11 cellular contexts compared by ENCODE assay signal in the genomic region with DNA sequence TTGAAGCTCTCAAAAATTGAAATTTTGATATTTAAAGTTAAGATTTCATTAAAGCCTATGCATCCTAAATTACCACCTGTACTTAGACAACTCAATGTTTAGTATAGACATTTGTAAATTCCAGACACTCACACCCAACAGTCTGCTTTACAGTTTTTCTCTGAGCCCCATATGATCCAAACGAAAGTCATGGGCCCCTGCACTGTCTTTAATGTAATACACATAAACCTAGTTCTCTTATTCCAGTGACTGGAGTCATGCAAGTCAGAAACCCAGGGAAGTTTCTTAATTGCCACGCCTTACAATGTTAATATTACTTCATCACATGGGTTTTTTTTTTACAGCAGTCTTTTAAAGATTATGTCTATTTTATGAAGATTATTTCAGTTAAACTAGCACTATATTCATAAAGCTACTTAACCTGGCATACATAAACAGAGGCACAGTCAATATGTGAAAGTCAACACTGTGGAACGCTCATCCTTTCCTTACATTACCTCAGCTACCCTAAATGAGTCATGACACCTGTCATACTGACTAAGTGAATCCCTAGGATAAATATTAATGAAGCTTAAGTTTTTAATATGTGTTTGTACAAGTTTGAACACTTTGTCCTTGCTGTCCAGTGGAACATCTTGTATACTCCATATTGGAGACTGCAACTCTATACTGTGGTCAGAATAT.
A peak's percentile ranks its signal among the peaks of the same experiment; 100 is the strongest.
DNase-seq lines count a peak whose midpoint lies in the region; ATAC-seq, FAIRE-seq and TF ChIP-seq lines count a peak whose summit lies in the region.
"Had no signal": no experiment of that assay in that cellular context is flagged by ENCODE, and none has a peak within 500 bp of the region (broad histone marks: within the 10 kb centered on the region; RNA-seq: fewer than 3 reads in every experiment).

No MANE protein-coding gene starts in this region.

- TF ChIP-seq CTCF in GM20000 (IDR thresholded peaks at IDR 0.05; ENCODE audit: extremely low read depth, missing control alignments) = no peak
- no peak for TF ChIP-seq CTCF in natural killer cell (IDR thresholded peaks at IDR 0.05)

- H3K4me3 Mint-ChIP-seq in natural killer cell = no peak overlapping the region

- H3K36me3 Mint-ChIP-seq in natural killer cell = no peaks in the 10 kb centered on the region

- H3K27ac ChIP-seq in epithelial cell of prostate = peak overlapping the region; percentile 84

- H3K27me3 Mint-ChIP-seq in natural killer cell (ENCODE audit: low read depth in 2 of 2) = peaks cover 11 to 31% of the 10 kb centered on the region in 2 donors

- peaks cover 0 to 2% of the 10 kb centered on the region in 2 donors for H3K9me3 Mint-ChIP-seq in natural killer cell

- no peaks in the 10 kb centered on the region for H3K4me1 Mint-ChIP-seq in natural killer cell

- ATAC-seq in GM21515 (IDR thresholded peaks at IDR 0.05; ENCODE audit: unreplicated experiment) = peak; percentile 67
- peak; percentile 79 for ATAC-seq in HG03196 (IDR thresholded peaks at IDR 0.05; ENCODE audit: unreplicated experiment)
- no peak for ATAC-seq in natural killer cell

- DNase-seq in GM18507 (ENCODE audit: extremely low spot score, insufficient read length, low read depth) (no peak), epithelial cell of prostate (ENCODE audit: low read depth, low spot score) (peak; percentile 76), GM20000 (ENCODE audit: low spot score) (no peak), natural killer cell (no peak), NCI-H446 treated with DMSO at 0.1 percent for 48 hours (lab: John Stamatoyannopoulos, UW) (no peak), DMS114 treated with DMSO at 0.1 percent for 48 hours (lab: John Stamatoyannopoulos, UW; ENCODE audit: unreplicated experiment) (no peak)
- DNase-seq: glutamatergic neuron; NCI-H1417; stimulated activated CD8-positive, alpha-beta memory T cell treated with anti-CD3 and anti-CD28 coated beads, Interleukin-4, amount 100 ng/mL, for 48 hours had no signal

- H3K27ac Mint-ChIP-seq in natural killer cell = no peak overlapping the region

- intact Hi-C loops in natural killer cell (cut with micrococcal nuclease) = no loop called here

- FAIRE-seq in GM18507 (lab: Jason Lieb, UNC) = peak; percentile 39

Comparison
In these comparisons a context has a peak if more than half of its experiments do, and no peak if none do; other contexts are left out.
1. ATAC-seq: peak in GM21515 (single experiment) and HG03196 (single experiment); none in natural killer cell (0 of 3).